Comparison of ENCODE assay signal across 10 cellular contexts in the genomic region with DNA sequence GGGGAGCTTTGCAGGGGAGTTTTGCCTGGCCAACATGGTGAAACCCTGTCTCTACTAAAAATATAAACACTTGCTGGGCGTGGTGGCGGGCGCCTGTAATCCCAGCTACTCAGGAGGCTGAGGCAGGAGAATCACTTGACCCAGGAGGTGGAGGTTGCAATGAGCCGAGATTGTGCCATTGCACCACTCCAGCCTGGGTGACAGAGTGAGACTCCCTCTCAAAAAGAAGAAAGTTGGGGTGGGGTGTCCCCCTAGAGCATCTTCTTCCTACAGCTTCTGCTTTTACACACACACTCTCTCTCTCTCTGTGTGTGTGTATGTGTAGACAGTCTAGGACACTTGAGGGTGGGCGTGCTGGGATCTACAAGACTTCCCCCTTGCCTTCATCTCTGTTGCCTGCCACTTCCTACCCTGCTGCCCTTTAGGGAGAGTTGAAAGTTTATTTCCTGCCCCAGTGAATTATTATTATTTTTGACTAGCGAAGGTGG. TPM values are rescaled to one million over a fixed set of nuclear protein-coding genes. Genes with fewer than 3 reads are reported as not detected.
DNase-seq lines count a peak whose midpoint lies in the region; ATAC-seq lines count a peak whose summit lies in the region.
"Had no signal": no experiment of that assay in that cellular context is flagged by ENCODE, and none has a peak within 500 bp of the region (broad histone marks: within the 10 kb centered on the region; RNA-seq: fewer than 3 reads in every experiment).

No MANE protein-coding gene starts in this region.

- peaks cover 20% of the 10 kb centered on the region for H3K4me1 Mint-ChIP-seq in activated T-cell treated with anti-CD3 and anti-CD28 coated beads, Interleukin-2, amount 50 U/mL, for 24 hours (ENCODE audit: low read depth)
- peaks cover 18% of the 10 kb centered on the region for H3K4me1 Mint-ChIP-seq in stimulated activated memory B cell treated with anti-CD40 and anti-IgM and Interleukin-4, amounts not matched to agents 10 μg/mL and 1 μg/mL and 100 μg/mL, for 72 hours

- peak overlapping the region; percentile 82 for H3K27ac Mint-ChIP-seq in activated T-cell treated with anti-CD3 and anti-CD28 coated beads, Interleukin-2, amount 50 U/mL, for 24 hours
- peak overlapping the region; percentile 45 to 59 for H3K27ac Mint-ChIP-seq in activated naive CD4-positive, alpha-beta T cell treated with anti-CD3 and anti-CD28 coated beads, Interleukin-2, amount 50 U/mL, for 72 hours
- peak overlapping the region; percentile 91 for H3K27ac Mint-ChIP-seq in stimulated activated memory B cell treated with anti-CD40 and anti-IgM and Interleukin-4, amounts not matched to agents 10 μg/mL and 1 μg/mL and 100 μg/mL, for 72 hours

- DNase-seq in activated T-cell treated with anti-CD3 and anti-CD28 coated beads, Interleukin-2, amount 50 U/mL, for 24 hours = no peak
- no peak for DNase-seq in activated T-cell treated with anti-CD3 and anti-CD28 coated beads, Interleukin-2, amount 50 U/mL, for 48 hours
- DNase-seq in activated naive CD4-positive, alpha-beta T cell treated with anti-CD3 and anti-CD28 coated beads, Interleukin-2, amount 50 U/mL, for 72 hours (ENCODE audit: low spot score in 2 of 2) = no peak
- DNase-seq in HCEC 1CT = no peak
- DNase-seq: dorsolateral prefrontal cortex, SW 1271 had no signal

- H3K9me3 Mint-ChIP-seq in activated T-cell treated with anti-CD3 and anti-CD28 coated beads, Interleukin-2, amount 50 U/mL, for 24 hours = no peaks in the 10 kb centered on the region
- no peaks in the 10 kb centered on the region for H3K9me3 Mint-ChIP-seq in activated naive CD4-positive, alpha-beta T cell treated with anti-CD3 and anti-CD28 coated beads, Interleukin-2, amount 50 U/mL, for 72 hours
- no peaks in the 10 kb centered on the region for H3K9me3 Mint-ChIP-seq in stimulated activated memory B cell treated with anti-CD40 and anti-IgM and Interleukin-4, amounts not matched to agents 10 μg/mL and 1 μg/mL and 100 μg/mL, for 72 hours

- ATAC-seq in HG03442 (IDR thresholded peaks at IDR 0.05; ENCODE audit: unreplicated experiment) = peak; percentile 22
- peak in 1 of 2 donors; percentile 56 for ATAC-seq in activated naive CD4-positive, alpha-beta T cell treated with anti-CD3 and anti-CD28 coated beads, Interleukin-2, amount 50 U/mL, for 72 hours
- ATAC-seq in stimulated activated memory B cell treated with anti-CD40 and anti-IgM and Interleukin-4, amounts not matched to agents 10 μg/mL and 1 μg/mL and 100 μg/mL, for 72 hours = peak; percentile 76
- ATAC-seq in HG02840 (IDR thresholded peaks at IDR 0.05; ENCODE audit: low FRiP score, unreplicated experiment) = no peak
- ATAC-seq in GM18909 (IDR thresholded peaks at IDR 0.05; ENCODE audit: poor library complexity, unreplicated experiment) = no peak

- H3K27me3 Mint-ChIP-seq in activated T-cell treated with anti-CD3 and anti-CD28 coated beads, Interleukin-2, amount 50 U/mL, for 24 hours = peaks cover 5% of the 10 kb centered on the region
- H3K27me3 Mint-ChIP-seq in stimulated activated memory B cell treated with anti-CD40 and anti-IgM and Interleukin-4, amounts not matched to agents 10 μg/mL and 1 μg/mL and 100 μg/mL, for 72 hours = no peaks in the 10 kb centered on the region

- H3K36me3 Mint-ChIP-seq in activated T-cell treated with anti-CD3 and anti-CD28 coated beads, Interleukin-2, amount 50 U/mL, for 24 hours (ENCODE audit: low read depth) = no peaks in the 10 kb centered on the region
- no peaks in the 10 kb centered on the region for H3K36me3 Mint-ChIP-seq in activated naive CD4-positive, alpha-beta T cell treated with anti-CD3 and anti-CD28 coated beads, Interleukin-2, amount 50 U/mL, for 72 hours
- H3K36me3 Mint-ChIP-seq in stimulated activated memory B cell treated with anti-CD40 and anti-IgM and Interleukin-4, amounts not matched to agents 10 μg/mL and 1 μg/mL and 100 μg/mL, for 72 hours = no peaks in the 10 kb centered on the region

- no peak overlapping the region for H3K4me3 Mint-ChIP-seq in activated T-cell treated with anti-CD3 and anti-CD28 coated beads, Interleukin-2, amount 50 U/mL, for 24 hours
- no peak overlapping the region for H3K4me3 Mint-ChIP-seq in stimulated activated memory B cell treated with anti-CD40 and anti-IgM and Interleukin-4, amounts not matched to agents 10 μg/mL and 1 μg/mL and 100 μg/mL, for 72 hours

RNA-seq across cellular contexts. Expression of a gene that starts 21.7 kb away (rescaled TPM):
- total RNA-seq in activated naive CD4-positive, alpha-beta T cell treated with anti-CD3 and anti-CD28 coated beads, Interleukin-2, amount 50 U/mL, for 72 hours = under 1 TPM; 0.14 to 0.39 TPM

RNA-seq across cellular contexts. Expression of a gene that starts 58.3 kb away (rescaled TPM):
- total RNA-seq in activated naive CD4-positive, alpha-beta T cell treated with anti-CD3 and anti-CD28 coated beads, Interleukin-2, amount 50 U/mL, for 72 hours = 10 to 100 TPM; 26.2 to 39.7 TPM

Comparison
In these comparisons a context has a peak if more than half of its experiments do, and no peak if none do; other contexts are left out.
1. ATAC-seq: peak in HG03442 (single experiment) and stimulated activated memory B cell treated with anti-CD40 and anti-IgM and Interleukin-4, amounts not matched to agents 10 μg/mL and 1 μg/mL and 100 μg/mL, for 72 hours (single experiment); none in HG02840 (single experiment) and GM18909 (single experiment).
2. Peak in every context shown above with its lines, with median percentiles within 50 percentile points of each other: H3K27ac Mint-ChIP-seq.